In the genomic region with DNA sequence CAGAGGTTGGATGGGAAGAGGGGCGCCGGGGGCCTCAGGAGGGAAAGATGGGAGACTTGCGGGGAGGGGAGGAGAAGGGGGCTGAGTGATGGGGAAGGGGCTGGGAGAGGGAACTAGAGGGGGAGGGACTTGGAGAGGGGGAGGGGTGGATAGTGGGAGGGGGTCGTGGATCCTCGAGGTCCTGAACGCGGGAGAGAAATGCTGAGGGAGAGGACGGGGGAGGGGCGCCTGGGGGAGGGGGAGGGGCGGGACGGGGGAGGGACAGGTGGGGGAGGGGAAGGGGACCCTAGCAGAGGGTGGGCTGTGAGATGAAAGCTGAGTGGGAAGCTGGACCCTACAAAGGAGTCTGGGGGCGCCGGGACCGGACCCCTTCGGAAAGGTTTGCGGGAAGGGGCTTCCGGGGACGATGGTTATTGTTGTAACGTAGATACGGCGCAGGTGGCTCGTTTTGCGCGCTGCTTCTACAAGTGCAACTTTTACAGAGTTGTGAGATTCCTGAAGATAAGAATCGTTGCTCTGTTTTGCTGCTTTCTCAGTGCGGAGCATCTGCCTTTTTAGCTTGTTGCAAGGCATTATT, we compare ENCODE assay signal across 1 cellular context.
A peak's percentile ranks its signal among the peaks of the same experiment; 100 is the strongest.
TF ChIP-seq lines count a peak whose summit lies in the region.

No MANE protein-coding gene starts in this region.

TF ChIP-seq in K562, 482 proteins besides CTCF, POLR2A, EP300 and RAD21:
- TF ChIP-seq CTBP1 (IDR thresholded peaks at IDR 0.05; ENCODE audit: borderline replicate concordance) (no peak), ZNF444 (CRISPR knock-in tag; IDR thresholded peaks at IDR 0.05) (peak; percentile 78; the same call in 1 of the 2 replicates), RAD51 (IDR thresholded peaks at IDR 0.05; ENCODE audit: borderline replicate concordance, low read depth) (no peak), ZBTB7A (IDR thresholded peaks at IDR 0.05; ENCODE audit: borderline replicate concordance, control insufficient read depth, low read depth, low read length) (peak; percentile 48), RUNX1 (IDR thresholded peaks at IDR 0.05; ENCODE audit: low read depth) (no peak), NBN (IDR thresholded peaks at IDR 0.05; ENCODE audit: low read depth) (no peak), KDM1A (IDR thresholded peaks at IDR 0.05) (peak in 1 of 2 experiments; percentile 80; a peak in 2 of 4 replicates), VEZF1 (CRISPR knock-in tag; IDR thresholded peaks at IDR 0.05) (peak; percentile 42; the same call in 1 of the 2 replicates), ZBTB8A (IDR thresholded peaks at IDR 0.05; ENCODE audit: partially characterized antibody) (no peak)
